17 cellular contexts compared by ENCODE assay signal in the genomic region with DNA sequence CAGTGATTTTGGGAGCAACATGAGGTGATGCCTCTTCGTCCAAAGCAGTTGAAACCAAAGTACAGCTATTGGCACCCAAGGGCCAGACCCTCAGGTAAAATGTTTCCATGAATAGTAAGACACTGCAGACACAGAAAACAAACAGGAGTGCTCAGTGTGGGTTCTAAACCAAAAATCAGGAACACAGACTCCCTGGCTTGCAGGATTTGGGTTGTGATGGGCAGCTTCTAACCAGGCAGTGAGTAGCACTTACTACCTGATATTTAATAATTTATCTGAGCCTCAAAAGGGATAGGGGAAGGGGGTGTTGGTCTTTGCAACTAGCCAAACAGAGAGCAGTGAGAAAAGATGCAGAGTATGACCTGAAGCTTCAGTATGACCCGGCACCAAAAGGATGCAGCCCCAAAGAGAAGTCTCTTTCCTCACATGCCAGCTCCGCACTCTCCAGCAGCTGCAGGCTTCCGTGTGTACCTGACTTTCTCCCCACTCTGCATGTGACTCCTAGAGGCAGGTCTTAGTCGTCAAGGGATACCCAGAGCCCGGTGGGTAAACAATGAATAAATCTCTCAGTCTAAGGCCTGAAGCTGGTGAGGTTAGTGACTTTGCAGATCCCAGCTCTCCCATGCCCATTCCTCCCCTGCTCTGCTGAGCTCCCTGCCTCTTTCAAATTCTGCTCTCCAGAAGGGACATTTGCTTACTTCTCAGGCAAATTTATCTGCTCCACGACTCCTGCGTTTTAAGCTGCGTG.
DNase-seq lines count a peak whose midpoint lies in the region; ATAC-seq and TF ChIP-seq lines count a peak whose summit lies in the region.
"Had no signal": no experiment of that assay in that cellular context is flagged by ENCODE, and none has a peak within 500 bp of the region (broad histone marks: within the 10 kb centered on the region; RNA-seq: fewer than 3 reads in every experiment).

No MANE protein-coding gene starts in this region.

- in situ Hi-C loops in T47D (cut with HindIII; ENCODE audit: low pct_unique_long_range_greater_than_20kb, low sequenced_read_pairs), result no loop called here

- ATAC-seq in GM21447 (IDR thresholded peaks at IDR 0.05; ENCODE audit: unreplicated experiment), result no peak
- ATAC-seq in GM19351 (IDR thresholded peaks at IDR 0.05; ENCODE audit: unreplicated experiment), result no peak
- ATAC-seq in Right ventricle myocardium inferior, result no peak
- ATAC-seq in HG02642 (IDR thresholded peaks at IDR 0.05; ENCODE audit: poor library complexity, unreplicated experiment), result no peak
- ATAC-seq: naive thymus-derived CD4-positive, alpha-beta T cell had no signal

- intact Hi-C loops in breast epithelium (cut with DNase I; ENCODE audit: low total_unique reads), result no loop called here
- intact Hi-C loops in Right ventricle myocardium inferior (cut with DNase I), result loop anchor here (5.0 kb wide), 1 partner anchor 787 kb away; no protein-coding TSS in a partner anchor

- no peak for TF ChIP-seq POLR2A in breast epithelium (IDR thresholded peaks at IDR 0.05)

- TF ChIP-seq CTCF in breast epithelium (IDR thresholded peaks at IDR 0.05), result no peak

- H3K36me3 ChIP-seq in breast epithelium, result no peaks in the 10 kb centered on the region
- H3K36me3 ChIP-seq: heart left ventricle had no signal

- H3K4me1 ChIP-seq in breast epithelium, result no peaks in the 10 kb centered on the region
- H3K4me1 ChIP-seq: heart left ventricle had no signal

- H3K27me3 ChIP-seq in breast epithelium, result no peaks in the 10 kb centered on the region

- no peak overlapping the region for H3K4me3 ChIP-seq in breast epithelium
- H3K4me3 ChIP-seq: heart left ventricle had no signal

- no peak overlapping the region for H3K27ac ChIP-seq in breast epithelium
- H3K27ac ChIP-seq: heart left ventricle had no signal

- DNase-seq in T47D (ENCODE audit: low read depth in 1 of 2, low spot score in 1 of 2) (peak; percentile 33 to 51), breast epithelium (ENCODE audit: low spot score in 2 of 2) (no peak), NCI-H774 (lab: John Stamatoyannopoulos, UW) (peak; percentile 9), iPS DF 19.7 (ENCODE audit: low read depth, low spot score) (peak; percentile 23), Right ventricle myocardium inferior (ENCODE audit: missing footprints) (no peak)
- DNase-seq: activated CD4-positive, alpha-beta T cell treated with anti-CD3 and anti-CD28 coated beads for 4 hours; activated naive CD8-positive, alpha-beta T cell treated with anti-CD3 and anti-CD28 coated beads, Interleukin-2, amount 10 ng/mL, durations not matched to agents 7 days and 5 days; activated T-cell treated with anti-CD3 and anti-CD28 coated beads, Interleukin-2, amount 50 U/mL, for 24 hours; erythroblast; heart left ventricle; naive thymus-derived CD4-positive, alpha-beta T cell; stimulated activated CD4-positive, alpha-beta T cell treated with anti-CD3 and anti-CD28 coated beads, Interleukin-2, amount 100 ng/mL, for 24 hours; T-helper 1 cell; trophoblast cell had no signal

- no peaks in the 10 kb centered on the region for H3K9me3 ChIP-seq in breast epithelium
- H3K9me3 ChIP-seq: heart left ventricle had no signal

Comparison
In these comparisons a context has a peak if more than half of its experiments do, and no peak if none do; other contexts are left out.
1. DNase-seq: peak in T47D (2 of 2), NCI-H774 (single experiment) and iPS DF 19.7 (single experiment); none in breast epithelium (0 of 2) and Right ventricle myocardium inferior (single experiment).